In genomic region chr3:48739617-48739954, GRCh38 we compare ENCODE assay signal across 8 cellular contexts. TPM values are rescaled to one million over a fixed set of nuclear protein-coding genes. Genes with fewer than 3 reads are reported as not detected.
DNase-seq lines count a peak whose midpoint lies in the region; ATAC-seq, FAIRE-seq and TF ChIP-seq lines count a peak whose summit lies in the region.

No MANE protein-coding gene starts in this region.

- no peak overlapping the region for H3K4me3 Mint-ChIP-seq in stimulated activated naive CD8-positive, alpha-beta T cell treated with anti-CD3 and anti-CD28 coated beads, Interleukin-15, amount 100 ng/mL, for 72 hours
- no peak overlapping the region for H3K4me3 Mint-ChIP-seq in type B pancreatic cell

- TF ChIP-seq EP300 in HepG2 (IDR thresholded peaks at IDR 0.05; ENCODE audit: low read depth in 2 of 2, low read length in 2 of 2) = no peak
- TF ChIP-seq EP300 in HepG2 (CRISPR knock-in tag; IDR thresholded peaks at IDR 0.05; ENCODE audit: borderline replicate concordance) = no peak

- no peak for TF ChIP-seq POLR2A in HepG2 (IDR thresholded peaks at IDR 0.05; ENCODE audit: insufficient read depth in 1 of 2, low read depth in 2 of 2, low read length in 2 of 2)

- H3K27me3 ChIP-seq in RWPE2 (ENCODE audit: insufficient read depth, poor library complexity, severe bottlenecking) = no peaks in the 10 kb centered on the region
- H3K27me3 ChIP-seq in HepG2 (ENCODE audit: control insufficient read depth in 1 of 2, insufficient read depth in 2 of 2, low read length in 2 of 2) = no peaks in the 10 kb centered on the region
- no peaks in the 10 kb centered on the region for H3K27me3 ChIP-seq in brain microvascular endothelial cell (replicated peaks)

- in situ Hi-C loops in HepG2 (cut with HindIII; ENCODE audit: extremely low pct_ligation_motif_present, low pct_unique_long_range_greater_than_20kb) = no loop called here
- in situ Hi-C loops in brain microvascular endothelial cell (cut with HindIII; ENCODE audit: low pct_ligation_motif_present, low sequenced_read_pairs) = no loop called here

- no peak for TF ChIP-seq RAD21 in HepG2 (CRISPR knock-in tag; IDR thresholded peaks at IDR 0.05)

- BruUV-seq in HepG2 (replicated peaks; lab: Mats Ljungman, UMichigan) = no TSS peak

- peak; percentile 23 for ATAC-seq in GM21528 (IDR thresholded peaks at IDR 0.05; ENCODE audit: low FRiP score, unreplicated experiment)
- 0 out of 3 replicates have a peak, but pooled peaks have one; percentile 6 for ATAC-seq in RWPE2 (ENCODE audit: low read depth)
- ATAC-seq in HepG2 = peak; percentile 45
- peak; percentile 33 for ATAC-seq in stimulated activated naive CD8-positive, alpha-beta T cell treated with anti-CD3 and anti-CD28 coated beads, Interleukin-15, amount 100 ng/mL, for 72 hours

- H3K9me3 Mint-ChIP-seq in stimulated activated naive CD8-positive, alpha-beta T cell treated with anti-CD3 and anti-CD28 coated beads, Interleukin-15, amount 100 ng/mL, for 72 hours = no peaks in the 10 kb centered on the region
- no peaks in the 10 kb centered on the region for H3K9me3 Mint-ChIP-seq in type B pancreatic cell

- no peak for TF ChIP-seq CTCF in RWPE2 (IDR thresholded peaks at IDR 0.05; ENCODE audit: poor library complexity, severe bottlenecking)
- no peak for TF ChIP-seq CTCF in HepG2 (CRISPR knock-in tag; IDR thresholded peaks at IDR 0.05)
- TF ChIP-seq CTCF in brain microvascular endothelial cell (IDR thresholded peaks at IDR 0.05; ENCODE audit: low read depth, low read length, missing control alignments) = no peak
- no peak for TF ChIP-seq CTCF in type B pancreatic cell (conservative IDR thresholded peaks at IDR 0.05)

- H3K27ac Mint-ChIP-seq in stimulated activated naive CD8-positive, alpha-beta T cell treated with anti-CD3 and anti-CD28 coated beads, Interleukin-15, amount 100 ng/mL, for 72 hours = no peak overlapping the region
- no peak overlapping the region for H3K27ac Mint-ChIP-seq in type B pancreatic cell

- CTCF ChIA-PET in HepG2 (lab: Yijun Ruan, JAX; ENCODE audit: low intra/inter-chr PET ratio, low total read pairs) = no interaction called here

- POLR2A ChIA-PET in HepG2 (lab: Yijun Ruan, JAX) = interaction anchor here (0.9 to 3.2 kb wide), 19 partner anchors 9 to 393 kb away, joined by 3 to 59 read pairs (median 7); partner anchors contain the start of genes ARIH2, IMPDH2, IP6K2 and LAMB2

- no peak for FAIRE-seq in HepG2 (lab: Jason Lieb, UNC)

- DNase-seq in RWPE2 (ENCODE audit: low spot score) (no peak), HepG2 (ENCODE audit: low spot score) (no peak), brain microvascular endothelial cell (no peak), NOMO-1 treated with DMSO at 0.1 percent for 48 hours (lab: John Stamatoyannopoulos, UW; ENCODE audit: unreplicated experiment) (no peak), NCI-H1436 (lab: John Stamatoyannopoulos, UW) (no peak), type B pancreatic cell (ENCODE audit: extremely low spot score, unreplicated experiment) (no peak)
- no peak for DNase-seq in stimulated activated naive CD8-positive, alpha-beta T cell treated with anti-CD3 and anti-CD28 coated beads, Interleukin-15, amount 100 ng/mL, for 72 hours

- H3K9me3 ChIP-seq in RWPE2 (ENCODE audit: severe bottlenecking) (no peaks in the 10 kb centered on the region), HepG2 (ENCODE audit: low read length) (no peaks in the 10 kb centered on the region)

- 14% methylated on average over 1 of the region's 6 CpGs for WGBS in HepG2 (ENCODE audit: low lambda C conversion rate)

- H3K79me2 ChIP-seq in HepG2 (ENCODE audit: insufficient read depth, low read length) = no peaks in the 10 kb centered on the region

- no peaks in the 10 kb centered on the region for H4K20me1 ChIP-seq in HepG2 (ENCODE audit: insufficient read depth, low read length)

- peaks cover 4% of the 10 kb centered on the region for H3K4me1 ChIP-seq in RWPE2 (ENCODE audit: insufficient read depth, poor library complexity, severe bottlenecking)
- peaks cover 56% of the 10 kb centered on the region for H3K4me1 ChIP-seq in HepG2 (ENCODE audit: insufficient read depth, low read length)

- H2AFZ ChIP-seq in HepG2 (ENCODE audit: low read length) = no peak overlapping the region

- H3K36me3 ChIP-seq in RWPE2 (ENCODE audit: low read depth) (no peaks in the 10 kb centered on the region), HepG2 (replicated peaks in 1 of 2; ENCODE audit: control insufficient read depth in 1 of 2, insufficient read depth in 2 of 2, low read length in 2 of 2) (no peaks in the 10 kb centered on the region), brain microvascular endothelial cell (replicated peaks) (no peaks in the 10 kb centered on the region)

- H3K36me3 Mint-ChIP-seq in type B pancreatic cell = no peaks in the 10 kb centered on the region

- H3K27ac ChIP-seq in RWPE2 (ENCODE audit: poor library complexity, severe bottlenecking) = no peak overlapping the region
- peak overlapping the region; percentile 79 for H3K27ac ChIP-seq in HepG2 (ENCODE audit: extremely low read length, insufficient read depth, low read length)
- no peak overlapping the region for H3K27ac ChIP-seq in brain microvascular endothelial cell

- peak overlapping the region; percentile 99 for H3K4me2 ChIP-seq in HepG2 (ENCODE audit: low read depth, low read length)

- no peaks in the 10 kb centered on the region for H3K27me3 Mint-ChIP-seq in stimulated activated naive CD8-positive, alpha-beta T cell treated with anti-CD3 and anti-CD28 coated beads, Interleukin-15, amount 100 ng/mL, for 72 hours
- H3K27me3 Mint-ChIP-seq in type B pancreatic cell = no peaks in the 10 kb centered on the region

- H3K9ac ChIP-seq in HepG2 (ENCODE audit: insufficient read depth, low read depth, low read length) = peak overlapping the region; percentile 66

- H3K4me1 Mint-ChIP-seq in stimulated activated naive CD8-positive, alpha-beta T cell treated with anti-CD3 and anti-CD28 coated beads, Interleukin-15, amount 100 ng/mL, for 72 hours = peaks cover 5% of the 10 kb centered on the region
- H3K4me1 Mint-ChIP-seq in type B pancreatic cell (ENCODE audit: unreplicated experiment) = peaks cover 15% of the 10 kb centered on the region

- intact Hi-C loops in HepG2 (cut with micrococcal nuclease; ENCODE audit: unreplicated experiment) = no loop called here

- H3K4me3 ChIP-seq in RWPE2 (ENCODE audit: severe bottlenecking) (no peak overlapping the region), HepG2 (replicated peaks in 1 of 3; ENCODE audit: insufficient read depth in 1 of 3, low read depth in 2 of 3, low read length in 3 of 3) (peak overlapping the region; percentile 45 to 65 (median 53); a peak in 5 of 6 replicates), brain microvascular endothelial cell (ENCODE audit: low read depth, low read length) (no peak overlapping the region)

RNA-seq across cellular contexts. Expression of gene IP6K2, which starts 22.6 kb away (rescaled TPM):
- total RNA-seq in HepG2 (2016; rRNA removed; fragmentation: Illumina TruSeq; extraction: Trizol) (65.5 and 85.5 TPM in 2 replicates), type B pancreatic cell (ENCODE audit: low replicate concordance) (104 and 145 TPM in 2 replicates)
- total RNA-seq in HepG2 (2016; cell fraction: cytosol; rRNA removed; fragmentation: Illumina TruSeq; extraction: Trizol; ENCODE audit: low read depth) = 19.4 and 21.6 TPM in 2 replicates
- 63.7 and 86.9 TPM in 2 replicates for total RNA-seq in HepG2 (2016; cell fraction: insoluble cytoplasmic fraction; rRNA removed; fragmentation: Illumina TruSeq; extraction: Trizol)
- total RNA-seq in HepG2 (2016; cell fraction: membrane; rRNA removed; fragmentation: Illumina TruSeq; extraction: Trizol) = 32.1 and 38.0 TPM in 2 replicates
- 100 and 109 TPM in 2 replicates for total RNA-seq in HepG2 (2016; cell fraction: nucleus; rRNA removed; fragmentation: Illumina TruSeq; extraction: Trizol)
- 112 and 115 TPM in 2 replicates for polyA plus RNA-seq in HepG2 (2011; rRNA removed)
- 66.7 and 84.4 TPM in 2 replicates for polyA plus RNA-seq in HepG2 (2011; cell fraction: cytosol; rRNA removed)
- polyA plus RNA-seq in HepG2 (2011; cell fraction: nucleus; rRNA removed) = 480 and 513 TPM in 2 replicates
- 77.2 and 80.7 TPM in 2 replicates for polyA plus RNA-seq in HepG2 (2012)
- 16.4 and 20.0 TPM in 2 replicates for polyA plus RNA-seq in HepG2 (2016; cell fraction: cytosol; fragmentation: Illumina TruSeq; extraction: Trizol; ENCODE audit: low read depth)
- 82.8 and 83.9 TPM in 2 replicates for polyA plus RNA-seq in HepG2 (2016; cell fraction: insoluble cytoplasmic fraction; fragmentation: Illumina TruSeq; extraction: Trizol; ENCODE audit: low read depth)
- polyA plus RNA-seq in HepG2 (2016; cell fraction: membrane; fragmentation: Illumina TruSeq; extraction: Trizol; ENCODE audit: low read depth) = 26.4 and 27.7 TPM in 2 replicates
- polyA plus RNA-seq in HepG2 (2016; cell fraction: nucleus; fragmentation: Illumina TruSeq; extraction: Trizol; ENCODE audit: insufficient read depth, low read depth) = 260 and 268 TPM in 2 replicates
- polyA minus RNA-seq in HepG2 (2011; rRNA and poly(A)+ RNA removed; ENCODE audit: low replicate concordance) = 71.8 and 84.4 TPM in 2 replicates
- polyA minus RNA-seq in HepG2 (2011; cell fraction: cytosol; rRNA and poly(A)+ RNA removed) = 23.0 and 26.6 TPM in 2 replicates
- 87.8 and 89.9 TPM in 2 replicates for polyA minus RNA-seq in HepG2 (2011; cell fraction: nucleus; rRNA and poly(A)+ RNA removed)

RNA-seq across cellular contexts. Expression of gene NCKIPSD, which starts 53.9 kb away (rescaled TPM):
- 13.5 and 14.3 TPM in 2 replicates for total RNA-seq in HepG2 (2016; rRNA removed; fragmentation: Illumina TruSeq; extraction: Trizol)
- total RNA-seq in HepG2 (2016; cell fraction: cytosol; rRNA removed; fragmentation: Illumina TruSeq; extraction: Trizol; ENCODE audit: low read depth) = 4.8 and 5.0 TPM in 2 replicates
- 13.6 and 14.6 TPM in 2 replicates for total RNA-seq in HepG2 (2016; cell fraction: insoluble cytoplasmic fraction; rRNA removed; fragmentation: Illumina TruSeq; extraction: Trizol)
- total RNA-seq in HepG2 (2016; cell fraction: membrane; rRNA removed; fragmentation: Illumina TruSeq; extraction: Trizol) = 10.8 and 12.0 TPM in 2 replicates
- total RNA-seq in HepG2 (2016; cell fraction: nucleus; rRNA removed; fragmentation: Illumina TruSeq; extraction: Trizol) = 12.7 and 17.2 TPM in 2 replicates
- 35.2 and 44.2 TPM in 2 replicates for polyA plus RNA-seq in HepG2 (2011; rRNA removed)
- polyA plus RNA-seq in HepG2 (2011; cell fraction: cytosol; rRNA removed) = 25.4 and 38.7 TPM in 2 replicates
- polyA plus RNA-seq in HepG2 (2011; cell fraction: nucleus; rRNA removed) = 79.3 and 90.0 TPM in 2 replicates
- polyA plus RNA-seq in HepG2 (2012) = 14.1 and 18.5 TPM in 2 replicates
- polyA plus RNA-seq in HepG2 (2016; cell fraction: cytosol; fragmentation: Illumina TruSeq; extraction: Trizol; ENCODE audit: low read depth) = 6.3 and 6.6 TPM in 2 replicates
- 15.7 and 21.1 TPM in 2 replicates for polyA plus RNA-seq in HepG2 (2016; cell fraction: insoluble cytoplasmic fraction; fragmentation: Illumina TruSeq; extraction: Trizol; ENCODE audit: low read depth)
- 10.6 and 11.9 TPM in 2 replicates for polyA plus RNA-seq in HepG2 (2016; cell fraction: membrane; fragmentation: Illumina TruSeq; extraction: Trizol; ENCODE audit: low read depth)
- 26.0 and 26.3 TPM in 2 replicates for polyA plus RNA-seq in HepG2 (2016; cell fraction: nucleus; fragmentation: Illumina TruSeq; extraction: Trizol; ENCODE audit: insufficient read depth, low read depth)
- 68.5 and 115 TPM in 2 replicates for polyA minus RNA-seq in HepG2 (2011; rRNA and poly(A)+ RNA removed; ENCODE audit: low replicate concordance)
- 20.6 and 27.4 TPM in 2 replicates for polyA minus RNA-seq in HepG2 (2011; cell fraction: cytosol; rRNA and poly(A)+ RNA removed)
- 27.7 and 30.7 TPM in 2 replicates for polyA minus RNA-seq in HepG2 (2011; cell fraction: nucleus; rRNA and poly(A)+ RNA removed)
- 20.1 and 22.1 TPM in 2 replicates for total RNA-seq in type B pancreatic cell (ENCODE audit: low replicate concordance)

Comparison
In these comparisons a context has a peak if more than half of its experiments do, and no peak if none do; other contexts are left out.
1. H3K4me3 ChIP-seq: peak in HepG2 (3 of 3); none in RWPE2 (single experiment) and brain microvascular endothelial cell (single experiment).
2. Peak in every context shown above with its lines, with median percentiles within 50 percentile points of each other: ATAC-seq.